Comparison of ENCODE assay signal across 1 cellular context in genomic region chrX:71250856-71251255, GRCh38.
TF ChIP-seq lines count a peak whose summit lies in the region.

No MANE protein-coding gene starts in this region.

TF ChIP-seq in GM23338, 12 proteins besides CTCF, POLR2A, EP300 and RAD21 (continued from another document):
- TF ChIP-seq ZNF462 (CRISPR knock-in tag; IDR thresholded peaks at IDR 0.05) (no peak), ZNF331 (CRISPR knock-in tag; IDR thresholded peaks at IDR 0.05; ENCODE audit: low read depth) (no peak), EZH2 (IDR thresholded peaks at IDR 0.05; ENCODE audit: low read depth, unreplicated experiment) (no peak), REST (IDR thresholded peaks at IDR 0.05; ENCODE audit: unreplicated experiment) (no peak), ETS1 (IDR thresholded peaks at IDR 0.05) (no peak), ZNF114 (CRISPR knock-in tag; IDR thresholded peaks at IDR 0.05) (no peak), STAT1 (IDR thresholded peaks at IDR 0.05; ENCODE audit: unreplicated experiment) (no peak)
TF ChIP-seq in GM23338: peak in this region for 0.
